In the genomic region with DNA sequence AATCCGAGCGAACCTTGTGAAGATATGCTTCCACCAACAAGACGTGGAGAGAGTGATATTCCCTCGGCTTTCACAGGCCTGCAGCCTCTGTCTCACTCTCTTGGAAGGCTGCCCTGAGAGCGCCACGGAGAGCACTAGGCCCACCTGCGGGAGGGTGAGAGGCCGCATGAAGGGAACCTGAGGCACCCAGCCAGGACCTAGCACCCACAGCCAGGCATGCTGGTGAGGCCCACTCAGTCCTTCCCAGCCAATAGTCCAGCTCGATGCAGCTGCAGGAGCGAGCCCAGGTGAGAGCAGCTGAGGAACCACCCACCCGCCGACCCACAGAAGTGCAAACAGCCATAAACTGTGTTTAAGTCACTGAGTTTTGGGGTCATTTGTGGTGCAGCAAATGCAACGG, we compare ENCODE assay signal across 33 cellular contexts.
"Had no signal": no experiment of that assay in that cellular context is flagged by ENCODE, and none has a peak within 500 bp of the region (broad histone marks: within the 10 kb centered on the region; RNA-seq: fewer than 3 reads in every experiment).

No MANE protein-coding gene starts in this region.

- FAIRE-seq: astrocyte, bronchial epithelial cell, colon, TTC549 had no signal

- H3K9me3 ChIP-seq: esophagus muscularis mucosa, gastrocnemius medialis had no signal

- ATAC-seq: activated T-cell treated with anti-CD3 and anti-CD28 coated beads, Interleukin-2, amount 50 U/mL, for 72 hours; effector memory CD8-positive, alpha-beta T cell; foreskin keratinocyte; gastrocnemius medialis; WTC11 had no signal

- H3K27ac ChIP-seq: brain microvascular endothelial cell, esophagus muscularis mucosa, foreskin keratinocyte, gastrocnemius medialis, VCaP had no signal

- H3K9me3 Mint-ChIP-seq: activated CD4-positive, alpha-beta memory T cell treated with anti-CD3 and anti-CD28 coated beads, Interleukin-2, amount 10 ng/mL, durations not matched to agents 7 days and 5 days; activated CD4-positive, alpha-beta T cell treated with anti-CD3 and anti-CD28 coated beads, Interleukin-2, amount 10 ng/mL, durations not matched to agents 7 days and 5 days; activated naive CD4-positive, alpha-beta T cell treated with anti-CD3 and anti-CD28 coated beads, Interleukin-2, amount 10 ng/mL, durations not matched to agents 7 days and 5 days; activated T-cell treated with anti-CD3 and anti-CD28 coated beads, Interleukin-2, amount 50 U/mL, for 24 hours; activated T-cell treated with anti-CD3 and anti-CD28 coated beads, Interleukin-2, amount 50 U/mL, for 72 hours; effector memory CD8-positive, alpha-beta T cell had no signal

- H3K27ac Mint-ChIP-seq: activated CD4-positive, alpha-beta memory T cell treated with anti-CD3 and anti-CD28 coated beads, Interleukin-2, amount 10 ng/mL, durations not matched to agents 7 days and 5 days; activated CD4-positive, alpha-beta T cell treated with anti-CD3 and anti-CD28 coated beads, Interleukin-2, amount 10 ng/mL, durations not matched to agents 7 days and 5 days; activated naive CD4-positive, alpha-beta T cell treated with anti-CD3 and anti-CD28 coated beads, Interleukin-2, amount 10 ng/mL, durations not matched to agents 7 days and 5 days; activated naive CD8-positive, alpha-beta T cell; activated T-cell treated with anti-CD3 and anti-CD28 coated beads, Interleukin-2, amount 50 U/mL, for 24 hours; activated T-cell treated with anti-CD3 and anti-CD28 coated beads, Interleukin-2, amount 50 U/mL, for 72 hours; WTC11 had no signal

- H3K36me3 ChIP-seq: brain microvascular endothelial cell, esophagus muscularis mucosa, gastrocnemius medialis had no signal

- H3K27me3 ChIP-seq: brain microvascular endothelial cell, esophagus muscularis mucosa, foreskin keratinocyte, gastrocnemius medialis had no signal

- H3K27me3 Mint-ChIP-seq: activated CD4-positive, alpha-beta T cell treated with anti-CD3 and anti-CD28 coated beads, Interleukin-2, amount 10 ng/mL, durations not matched to agents 7 days and 5 days; activated naive CD4-positive, alpha-beta T cell treated with anti-CD3 and anti-CD28 coated beads, Interleukin-2, amount 10 ng/mL, durations not matched to agents 7 days and 5 days; activated naive CD8-positive, alpha-beta T cell; activated T-cell treated with anti-CD3 and anti-CD28 coated beads, Interleukin-2, amount 50 U/mL, for 24 hours had no signal

- DNase-seq: activated CD4-positive, alpha-beta memory T cell treated with anti-CD3 and anti-CD28 coated beads, Interleukin-2, amount 10 ng/mL, durations not matched to agents 7 days and 5 days; activated CD4-positive, alpha-beta T cell treated with anti-CD3 and anti-CD28 coated beads for 1 hour; activated CD4-positive, alpha-beta T cell treated with anti-CD3 and anti-CD28 coated beads for 4 hours; activated CD4-positive, alpha-beta T cell treated with anti-CD3 and anti-CD28 coated beads, Interleukin-2, amount 10 ng/mL, durations not matched to agents 7 days and 5 days; activated CD4-positive, alpha-beta T cell treated with anti-CD3 and anti-CD28 coated beads, Interleukin-2, amount 50 U/mL, for 4 hours; activated CD8-positive, alpha-beta memory T cell treated with anti-CD3 and anti-CD28 coated beads, Interleukin-2, amount 50 U/mL, for 48 hours; activated gamma-delta T cell; activated naive CD4-positive, alpha-beta T cell; activated naive CD4-positive, alpha-beta T cell treated with anti-CD3 and anti-CD28 coated beads, Interleukin-2, amount 10 ng/mL, durations not matched to agents 7 days and 5 days; activated T-cell treated with anti-CD3 and anti-CD28 coated beads for 4 hours; activated T-cell treated with anti-CD3 and anti-CD28 coated beads, Interleukin-2, amount 50 U/mL, for 24 hours; activated T-cell treated with anti-CD3 and anti-CD28 coated beads, Interleukin-2, amount 50 U/mL, for 72 hours; amniotic stem cell; anterior cingulate cortex; brain microvascular endothelial cell; caudate nucleus; cortex of kidney; dermis blood vessel endothelial cell; effector CD4-positive, alpha-beta T cell; effector memory CD8-positive, alpha-beta T cell; erythroblast; foreskin keratinocyte; gastrocnemius medialis; glutamatergic neuron; T-helper 2 cell had no signal

- H3K4me3 Mint-ChIP-seq: activated CD4-positive, alpha-beta memory T cell treated with anti-CD3 and anti-CD28 coated beads, Interleukin-2, amount 10 ng/mL, durations not matched to agents 7 days and 5 days; activated CD4-positive, alpha-beta T cell treated with anti-CD3 and anti-CD28 coated beads, Interleukin-2, amount 10 ng/mL, durations not matched to agents 7 days and 5 days; activated naive CD4-positive, alpha-beta T cell treated with anti-CD3 and anti-CD28 coated beads, Interleukin-2, amount 10 ng/mL, durations not matched to agents 7 days and 5 days; activated naive CD8-positive, alpha-beta T cell; activated T-cell treated with anti-CD3 and anti-CD28 coated beads, Interleukin-2, amount 50 U/mL, for 24 hours; activated T-cell treated with anti-CD3 and anti-CD28 coated beads, Interleukin-2, amount 50 U/mL, for 72 hours; effector memory CD8-positive, alpha-beta T cell; WTC11 had no signal

- H3K4me1 Mint-ChIP-seq: activated CD4-positive, alpha-beta memory T cell treated with anti-CD3 and anti-CD28 coated beads, Interleukin-2, amount 10 ng/mL, durations not matched to agents 7 days and 5 days; activated CD4-positive, alpha-beta T cell treated with anti-CD3 and anti-CD28 coated beads, Interleukin-2, amount 10 ng/mL, durations not matched to agents 7 days and 5 days; activated naive CD4-positive, alpha-beta T cell treated with anti-CD3 and anti-CD28 coated beads, Interleukin-2, amount 10 ng/mL, durations not matched to agents 7 days and 5 days had no signal

- H3K36me3 Mint-ChIP-seq: activated naive CD4-positive, alpha-beta T cell treated with anti-CD3 and anti-CD28 coated beads, Interleukin-2, amount 10 ng/mL, durations not matched to agents 7 days and 5 days; activated naive CD8-positive, alpha-beta T cell; WTC11 had no signal

- H3K4me3 ChIP-seq: esophagus muscularis mucosa, gastrocnemius medialis had no signal

- H3K4me1 ChIP-seq: esophagus muscularis mucosa, foreskin keratinocyte, gastrocnemius medialis had no signal
